In the genomic region with DNA sequence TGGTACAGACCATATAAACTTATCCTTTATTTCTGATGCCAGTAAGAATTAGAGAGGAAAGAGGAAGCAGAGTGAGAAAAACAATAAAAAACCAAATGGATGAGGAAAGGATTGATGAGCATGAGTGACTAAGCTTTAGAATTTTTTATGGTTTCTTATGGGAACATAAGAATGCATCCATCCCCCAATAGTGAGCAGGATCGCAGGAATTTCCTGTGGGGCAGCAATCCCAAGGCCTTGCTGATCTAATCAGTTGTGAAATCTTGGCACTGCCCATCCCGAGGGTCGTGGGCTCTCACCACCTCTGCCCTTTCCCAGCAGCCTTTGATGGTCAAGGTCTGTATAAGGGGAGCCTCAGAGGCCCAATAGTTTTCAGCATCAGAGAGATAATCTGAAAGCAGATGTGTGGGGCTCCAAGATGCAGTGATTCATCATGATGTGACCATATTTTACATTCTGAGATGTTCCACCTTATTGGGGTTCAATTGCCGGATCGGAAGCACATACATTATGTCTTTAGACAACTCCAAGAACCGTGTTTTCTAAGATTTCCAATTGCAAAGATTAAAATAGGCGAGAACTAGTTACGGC, we compare ENCODE assay signal across 12 cellular contexts.
DNase-seq lines count a peak whose midpoint lies in the region; ATAC-seq and TF ChIP-seq lines count a peak whose summit lies in the region.
"Had no signal": no experiment of that assay in that cellular context is flagged by ENCODE, and none has a peak within 500 bp of the region (broad histone marks: within the 10 kb centered on the region; RNA-seq: fewer than 3 reads in every experiment).

No MANE protein-coding gene starts in this region.

- 75 to 83% methylated on average over 8 of the region's 8 CpGs for WGBS in tibial nerve, 2 donors

- TF ChIP-seq POLR2A in tibial nerve (IDR thresholded peaks at IDR 0.05): no peak
- no peak for TF ChIP-seq POLR2A in Peyer's patch (IDR thresholded peaks at IDR 0.05)

- TF ChIP-seq CTCF in AG09319 (IDR thresholded peaks at IDR 0.05; ENCODE audit: low read depth, low read length) (no peak), choroid plexus epithelial cell (conservative IDR thresholded peaks at IDR 0.05; ENCODE audit: low read depth, low read length) (no peak), kidney epithelial cell (IDR thresholded peaks at IDR 0.05; ENCODE audit: insufficient read depth, low read length, poor library complexity, severe bottlenecking) (no peak), tibial nerve (IDR thresholded peaks at IDR 0.05) (no peak), Peyer's patch (IDR thresholded peaks at IDR 0.05) (no peak)

- H3K9me3 ChIP-seq in tibial nerve (no peaks in the 10 kb centered on the region), Peyer's patch (no peaks in the 10 kb centered on the region)
- H3K9me3 ChIP-seq: BLaER1 had no signal

- ATAC-seq in GM21825 (IDR thresholded peaks at IDR 0.05; ENCODE audit: unreplicated experiment): no peak
- ATAC-seq in HG03442 (IDR thresholded peaks at IDR 0.05; ENCODE audit: unreplicated experiment): no peak

- DNase-seq in AG09319 (ENCODE audit: extremely low read depth, low read depth) (peak; percentile 38), NCI-H226 (peak; percentile 48), choroid plexus epithelial cell (ENCODE audit: low read depth) (peak; percentile 86), kidney epithelial cell (ENCODE audit: low read depth) (peak; percentile 65), tibial nerve (ENCODE audit: low spot score in 2 of 2) (no peak), Peyer's patch (no peak)
- DNase-seq: activated CD4-positive, CD25-positive, alpha-beta regulatory T cell treated with anti-CD3 and anti-CD28 coated beads, Interleukin-2, amount 50 U/mL, for 72 hours; glutamatergic neuron; NCI-H1105 had no signal

- no peak overlapping the region for H3K27ac ChIP-seq in tibial nerve
- H3K27ac ChIP-seq in Peyer's patch: no peak overlapping the region
- H3K27ac ChIP-seq: BLaER1 had no signal

- H3K27me3 ChIP-seq in kidney epithelial cell (ENCODE audit: control insufficient read depth, insufficient read depth, low read length) (no peaks in the 10 kb centered on the region), tibial nerve (no peaks in the 10 kb centered on the region), Peyer's patch (no peaks in the 10 kb centered on the region)
- H3K27me3 ChIP-seq: BLaER1 had no signal

- no peaks in the 10 kb centered on the region for H3K36me3 ChIP-seq in kidney epithelial cell (ENCODE audit: control insufficient read depth, insufficient read depth, low read length)
- no peaks in the 10 kb centered on the region for H3K36me3 ChIP-seq in tibial nerve
- no peaks in the 10 kb centered on the region for H3K36me3 ChIP-seq in Peyer's patch
- H3K36me3 ChIP-seq: BLaER1 had no signal

- H3K4me3 ChIP-seq in choroid plexus epithelial cell (ENCODE audit: low read depth, low read length) (no peak overlapping the region), kidney epithelial cell (ENCODE audit: low read depth, low read length) (no peak overlapping the region), tibial nerve (no peak overlapping the region), Peyer's patch (no peak overlapping the region)
- H3K4me3 ChIP-seq: BLaER1 had no signal

- TF ChIP-seq EP300 in tibial nerve (IDR thresholded peaks at IDR 0.05): no peak

- H3K4me1 ChIP-seq in tibial nerve (no peaks in the 10 kb centered on the region), Peyer's patch (no peaks in the 10 kb centered on the region)

Comparison
In these comparisons a context has a peak if more than half of its experiments do, and no peak if none do; other contexts are left out.
1. DNase-seq: peak in AG09319 (single experiment), NCI-H226 (single experiment), choroid plexus epithelial cell (single experiment) and kidney epithelial cell (single experiment); none in tibial nerve (0 of 2) and Peyer's patch (0 of 3).